In the genomic region with DNA sequence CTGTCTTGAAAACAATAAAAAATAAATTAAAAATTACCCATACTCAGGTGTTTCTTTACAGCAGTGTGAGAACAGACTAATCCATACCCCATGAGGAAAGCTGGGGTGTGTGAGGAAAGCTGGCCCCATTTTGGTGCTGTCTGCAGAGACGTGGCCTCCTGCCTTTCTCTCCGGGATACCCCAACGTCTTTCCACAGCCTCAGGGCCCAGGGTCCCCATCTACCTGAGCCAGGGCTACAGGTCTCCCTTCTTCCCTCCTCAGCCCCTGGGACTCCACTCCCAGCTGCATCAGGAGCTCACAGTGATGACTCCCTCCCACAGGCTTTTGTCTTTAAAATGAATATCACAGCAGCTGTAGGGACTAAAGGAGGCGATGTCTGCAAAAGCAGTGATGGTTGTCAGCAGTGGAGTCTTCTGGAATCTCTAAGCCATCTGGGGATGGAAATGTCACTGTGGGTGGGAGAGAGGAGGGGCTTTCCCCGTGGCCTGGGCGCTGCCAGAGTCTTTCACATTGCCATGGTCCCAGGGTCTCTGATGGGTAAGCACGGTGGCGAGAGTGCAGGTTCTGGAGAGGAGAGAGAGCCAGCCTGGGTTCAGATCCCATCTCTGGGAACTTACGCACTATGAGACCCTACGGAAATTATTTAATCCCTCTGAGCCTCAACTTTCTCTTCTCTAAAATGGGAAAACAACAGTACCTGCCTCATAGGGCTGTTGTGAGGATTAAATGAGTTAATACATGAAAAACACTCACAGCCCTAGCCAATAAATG, we compare ENCODE assay signal across 18 cellular contexts.
"Had no signal": no experiment of that assay in that cellular context is flagged by ENCODE, and none has a peak within 500 bp of the region (broad histone marks: within the 10 kb centered on the region; RNA-seq: fewer than 3 reads in every experiment).

No MANE protein-coding gene starts in this region.

- H3K36me3 ChIP-seq: cardiac muscle cell, left lung, pancreas, transverse colon, vagina had no signal

- H3K27ac Mint-ChIP-seq: activated CD8-positive, alpha-beta memory T cell treated with anti-CD3 and anti-CD28 coated beads, Interleukin-2, amount 10 ng/mL, durations not matched to agents 7 days and 5 days; stimulated activated memory B cell treated with anti-CD40 and anti-IgM and Interleukin-4, amounts not matched to agents 10 μg/mL and 1 μg/mL and 100 μg/mL, for 72 hours had no signal

- ATAC-seq: left lung; naive thymus-derived CD4-positive, alpha-beta T cell; pancreas; stimulated activated memory B cell treated with anti-CD40 and anti-IgM and Interleukin-4, amounts not matched to agents 10 μg/mL and 1 μg/mL and 100 μg/mL, for 72 hours had no signal

- H3K4me3 Mint-ChIP-seq: activated CD8-positive, alpha-beta memory T cell treated with anti-CD3 and anti-CD28 coated beads, Interleukin-2, amount 10 ng/mL, durations not matched to agents 7 days and 5 days; activated naive CD4-positive, alpha-beta T cell treated with anti-CD3 and anti-CD28 coated beads, Interleukin-2, amount 50 U/mL, for 24 hours; activated T-cell treated with anti-CD3 and anti-CD28 coated beads, Interleukin-2, amount 50 U/mL, for 4 hours; stimulated activated memory B cell treated with anti-CD40 and anti-IgM and Interleukin-4, amounts not matched to agents 10 μg/mL and 1 μg/mL and 100 μg/mL, for 72 hours had no signal

- H3K4me3 ChIP-seq: cardiac muscle cell, dorsolateral prefrontal cortex, left lung, pancreas, SK-N-MC, transverse colon, vagina had no signal

- H3K36me3 Mint-ChIP-seq: activated naive CD4-positive, alpha-beta T cell treated with anti-CD3 and anti-CD28 coated beads, Interleukin-2, amount 50 U/mL, for 24 hours; stimulated activated memory B cell treated with anti-CD40 and anti-IgM and Interleukin-4, amounts not matched to agents 10 μg/mL and 1 μg/mL and 100 μg/mL, for 72 hours had no signal

- H3K9me3 Mint-ChIP-seq: activated naive CD4-positive, alpha-beta T cell treated with anti-CD3 and anti-CD28 coated beads, Interleukin-2, amount 50 U/mL, for 24 hours; activated T-cell treated with anti-CD3 and anti-CD28 coated beads, Interleukin-2, amount 50 U/mL, for 4 hours; stimulated activated memory B cell treated with anti-CD40 and anti-IgM and Interleukin-4, amounts not matched to agents 10 μg/mL and 1 μg/mL and 100 μg/mL, for 72 hours had no signal

- H3K9me3 ChIP-seq: left lung, pancreas, transverse colon, vagina had no signal

- H3K27me3 Mint-ChIP-seq: activated naive CD4-positive, alpha-beta T cell treated with anti-CD3 and anti-CD28 coated beads, Interleukin-2, amount 50 U/mL, for 24 hours had no signal

- H3K27me3 ChIP-seq: cardiac muscle cell, dorsolateral prefrontal cortex, left lung, pancreas, transverse colon, vagina had no signal

- H3K4me1 ChIP-seq: left lung, pancreas, transverse colon, vagina had no signal

- H3K4me1 Mint-ChIP-seq: activated naive CD4-positive, alpha-beta T cell treated with anti-CD3 and anti-CD28 coated beads, Interleukin-2, amount 50 U/mL, for 24 hours; stimulated activated memory B cell treated with anti-CD40 and anti-IgM and Interleukin-4, amounts not matched to agents 10 μg/mL and 1 μg/mL and 100 μg/mL, for 72 hours had no signal

- DNase-seq: activated CD4-positive, alpha-beta T cell treated with anti-CD3 and anti-CD28 coated beads, Interleukin-2, amount 50 U/mL, for 1 hour; activated CD8-positive, alpha-beta memory T cell treated with anti-CD3 and anti-CD28 coated beads, Interleukin-2, amount 10 ng/mL, durations not matched to agents 7 days and 5 days; activated T-cell treated with anti-CD3 and anti-CD28 coated beads, Interleukin-2, amount 50 U/mL, for 4 hours; dorsolateral prefrontal cortex; erythroblast; left lung; mammary epithelial cell; naive thymus-derived CD4-positive, alpha-beta T cell; retina; stimulated activated CD4-positive, alpha-beta T cell treated with anti-CD3 and anti-CD28 coated beads, Interleukin-2, amount 100 ng/mL, for 48 hours; substantia nigra; transverse colon had no signal

- H3K27ac ChIP-seq: cardiac muscle cell, dorsolateral prefrontal cortex, left lung, pancreas, SK-N-MC, transverse colon, vagina had no signal
